Comparison of ENCODE assay signal across 13 cellular contexts in the genomic region with DNA sequence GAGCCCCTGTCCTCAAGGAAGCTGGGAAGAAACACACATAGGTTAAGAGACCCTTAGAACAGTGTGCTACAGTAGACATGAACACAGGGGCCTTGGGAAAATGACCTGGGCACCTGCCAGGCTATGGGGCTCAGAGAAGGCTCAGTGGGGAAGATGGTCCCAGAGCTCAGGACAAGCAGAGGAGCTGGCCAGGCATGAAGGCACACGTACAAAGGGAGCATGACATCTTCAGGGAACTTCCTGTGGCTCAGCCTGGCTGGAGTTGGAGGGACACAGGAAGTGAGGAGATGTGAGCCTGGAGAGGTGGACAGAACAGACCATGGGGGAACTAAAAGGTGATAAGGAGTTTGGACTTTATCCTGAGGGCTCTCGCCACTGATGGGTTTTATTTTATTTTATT. TPM values are rescaled to one million over a fixed set of nuclear protein-coding genes. Genes with fewer than 3 reads are reported as not detected.
DNase-seq lines count a peak whose midpoint lies in the region; ATAC-seq and TF ChIP-seq lines count a peak whose summit lies in the region.
"Had no signal": no experiment of that assay in that cellular context is flagged by ENCODE, and none has a peak within 500 bp of the region (broad histone marks: within the 10 kb centered on the region; RNA-seq: fewer than 3 reads in every experiment).

No MANE protein-coding gene starts in this region.

- TF ChIP-seq CTCF in right atrium auricular region (IDR thresholded peaks at IDR 0.05) (no peak), vagina (IDR thresholded peaks at IDR 0.05) (no peak), testis (IDR thresholded peaks at IDR 0.05) (no peak), HFFc6 (IDR thresholded peaks at IDR 0.05) (no peak)

- peaks cover 0 to 14% (median 0%) of the 10 kb centered on the region in 3 donors for H3K36me3 Mint-ChIP-seq in naive thymus-derived CD8-positive, alpha-beta T cell
- no peaks in the 10 kb centered on the region for H3K36me3 Mint-ChIP-seq in HFFc6 (ENCODE audit: low read depth)

- TF ChIP-seq POLR2A in vagina (IDR thresholded peaks at IDR 0.05), result no peak
- no peak for TF ChIP-seq POLR2A in testis (IDR thresholded peaks at IDR 0.05)

- intact Hi-C loops in left ventricle myocardium superior (cut with micrococcal nuclease), result no loop called here
- intact Hi-C loops in vagina (cut with DNase I), result loop anchor here (5.0 kb wide), 1 partner anchor 40 kb away; no protein-coding TSS in a partner anchor
- intact Hi-C loops in testis (cut with DNase I; ENCODE audit: low total_unique reads), result no loop called here

- WGBS in testis, 2 donors, result 68 to 73% methylated on average over 2 of the region's 2 CpGs

- H3K4me3 ChIP-seq in right atrium auricular region (no peak overlapping the region), vagina (no peak overlapping the region), testis (no peak overlapping the region)

- peaks cover 42 to 58% (median 52%) of the 10 kb centered on the region in 4 donors for H3K4me1 Mint-ChIP-seq in naive thymus-derived CD8-positive, alpha-beta T cell
- peaks cover 36% of the 10 kb centered on the region for H3K4me1 Mint-ChIP-seq in HFFc6 (ENCODE audit: low read depth)

- H3K4me1 ChIP-seq in right atrium auricular region, result peaks cover 0 to 83% of the 10 kb centered on the region in 2 donors
- H3K4me1 ChIP-seq in vagina, result peaks cover 84% of the 10 kb centered on the region
- peaks cover 38% of the 10 kb centered on the region for H3K4me1 ChIP-seq in testis

- peaks cover 0 to 13% (median under 1%) of the 10 kb centered on the region in 5 donors for H3K27me3 Mint-ChIP-seq in naive thymus-derived CD8-positive, alpha-beta T cell
- peaks cover 26% of the 10 kb centered on the region for H3K27me3 Mint-ChIP-seq in HFFc6 (ENCODE audit: insufficient read depth)

- POLR2A ChIA-PET in naive thymus-derived CD8-positive, alpha-beta T cell (lab: Charles Lee), result no interaction called here

- peak overlapping the region in 1 of 10 donors; percentile 42 for H3K4me3 Mint-ChIP-seq in naive thymus-derived CD8-positive, alpha-beta T cell
- H3K4me3 Mint-ChIP-seq in HFFc6, result no peak overlapping the region

- H3K27me3 ChIP-seq in right atrium auricular region (no peaks in the 10 kb centered on the region), vagina (no peaks in the 10 kb centered on the region), testis (no peaks in the 10 kb centered on the region)

- peak overlapping the region; percentile 91 to 94 for H3K27ac ChIP-seq in right atrium auricular region
- H3K27ac ChIP-seq in epithelial cell of prostate, result peak overlapping the region; percentile 99
- peak overlapping the region; percentile 92 for H3K27ac ChIP-seq in vagina
- no peak overlapping the region for H3K27ac ChIP-seq in testis

- H3K9me3 Mint-ChIP-seq in naive thymus-derived CD8-positive, alpha-beta T cell, result no peaks in the 10 kb centered on the region
- no peaks in the 10 kb centered on the region for H3K9me3 Mint-ChIP-seq in HFFc6

- no peaks in the 10 kb centered on the region for H3K9me3 ChIP-seq in right atrium auricular region
- no peaks in the 10 kb centered on the region for H3K9me3 ChIP-seq in vagina
- H3K9me3 ChIP-seq in testis, result no peaks in the 10 kb centered on the region

- H3K27ac Mint-ChIP-seq in naive thymus-derived CD8-positive, alpha-beta T cell, result peak overlapping the region in 7 of 10 donors; percentile 30 to 90 (median 58)
- H3K27ac Mint-ChIP-seq in HFFc6, result no peak overlapping the region

- DNase-seq in right atrium auricular region (ENCODE audit: low spot score), result no peak
- DNase-seq in left ventricle myocardium superior, result no peak
- no peak for DNase-seq in epithelial cell of prostate (ENCODE audit: low read depth, low spot score)
- DNase-seq in naive thymus-derived CD8-positive, alpha-beta T cell, result no peak
- DNase-seq in vagina (ENCODE audit: extremely low spot score in 2 of 2), result no peak
- no peak for DNase-seq in testis
- DNase-seq in HFFc6, result no peak
- DNase-seq in NCI-H2081 treated with DMSO at 0.1 percent for 48 hours (lab: John Stamatoyannopoulos, UW), result no peak
- DNase-seq: activated gamma-delta T cell; caudate nucleus; GOT3; NCI-H1048; stimulated activated naive CD8-positive, alpha-beta T cell treated with anti-CD3 and anti-CD28 coated beads, Interleukin-15, Interleukin-2, amounts not matched to agents 100 U/mL and 50 U/mL, for 24 hours had no signal

- H3K36me3 ChIP-seq in right atrium auricular region (peaks cover 39% of the 10 kb centered on the region), vagina (peaks cover 0 to 33% of the 10 kb centered on the region in 2 donors), testis (ENCODE audit: low read depth, missing control alignments) (no peaks in the 10 kb centered on the region)

- no peak for ATAC-seq in left ventricle myocardium superior
- no peak for ATAC-seq in naive thymus-derived CD8-positive, alpha-beta T cell
- ATAC-seq: stimulated activated naive CD8-positive, alpha-beta T cell treated with anti-CD3 and anti-CD28 coated beads, Interleukin-15, Interleukin-2, amounts not matched to agents 100 U/mL and 50 U/mL, for 24 hours had no signal

RNA-seq across cellular contexts. Expression of a gene that starts 3.8 kb away (rescaled TPM):
- total RNA-seq in right atrium auricular region (1 to 10 TPM; 3.7 to 10.0 TPM), left ventricle myocardium superior (8.8 TPM), vagina (11.8 TPM), testis (10 to 100 TPM; 25.2 to 30.0 TPM)
- total RNA-seq in naive thymus-derived CD8-positive, alpha-beta T cell, result 10 to 100 TPM; 26.7 to 26.9 TPM
- 10 to 100 TPM; 50.3 to 72.7 (median 62.3) TPM for polyA plus RNA-seq in naive thymus-derived CD8-positive, alpha-beta T cell
- 33.7 TPM for polyA plus RNA-seq in testis (ENCODE audit: insufficient read depth, low read depth, low replicate concordance)
- 10 to 100 TPM; 23.5 to 36.4 (median 29.5) TPM for total RNA-seq in HFFc6 (2021; fragmentation: NEBNext Ultra II Directional; extraction: Animal tissue kit (Norgen Biotek cat#: 25700))

RNA-seq across cellular contexts. Expression of a gene that starts 4.2 kb away (rescaled TPM):
- total RNA-seq in right atrium auricular region, result 10 to 100 TPM; 24.8 to 41.4 TPM
- 51.0 TPM for total RNA-seq in left ventricle myocardium superior
- 1 to 10 TPM; 8.5 to 8.6 TPM for total RNA-seq in naive thymus-derived CD8-positive, alpha-beta T cell
- 10 to 100 TPM in 1 of 3 donors, 1 to 10 TPM in 2; 2.9 to 12.0 (median 7.7) TPM for polyA plus RNA-seq in naive thymus-derived CD8-positive, alpha-beta T cell
- total RNA-seq in vagina, result 57.9 TPM
- total RNA-seq in testis, result 10 to 100 TPM; 13.1 to 14.5 TPM
- 13.0 TPM for polyA plus RNA-seq in testis (ENCODE audit: insufficient read depth, low read depth, low replicate concordance)
- under 1 TPM in 1 of 6 experiments, not detected in 5; 0.19 TPM for total RNA-seq in HFFc6 (2021; fragmentation: NEBNext Ultra II Directional; extraction: Animal tissue kit (Norgen Biotek cat#: 25700))

RNA-seq across cellular contexts. Expression of a gene that starts 8.5 kb away (rescaled TPM):
- total RNA-seq in right atrium auricular region (10 to 100 TPM; 46.5 to 47.8 TPM), left ventricle myocardium superior (52.4 TPM), vagina (114 TPM), testis (100 to 1,000 TPM in 1 of 2 donors, 10 to 100 TPM in 1; 69.9 to 104 TPM)
- total RNA-seq in naive thymus-derived CD8-positive, alpha-beta T cell, result 10 to 100 TPM; 45.2 to 59.8 TPM
- 100 to 1,000 TPM; 103 to 159 (median 159) TPM for polyA plus RNA-seq in naive thymus-derived CD8-positive, alpha-beta T cell
- polyA plus RNA-seq in testis (ENCODE audit: insufficient read depth, low read depth, low replicate concordance), result 77.7 TPM
- 100 to 1,000 TPM in 1 of 6 experiments, 10 to 100 TPM in 5; 66.2 to 110 (median 86.2) TPM for total RNA-seq in HFFc6 (2021; fragmentation: NEBNext Ultra II Directional; extraction: Animal tissue kit (Norgen Biotek cat#: 25700))

RNA-seq across cellular contexts. Expression of a gene that starts 41.3 kb away (rescaled TPM):
- total RNA-seq in right atrium auricular region (100 to 1,000 TPM; 124 to 147 TPM), left ventricle myocardium superior (134 TPM), vagina (117 TPM), testis (100 to 1,000 TPM; 242 to 255 TPM)
- 100 to 1,000 TPM; 148 to 152 TPM for total RNA-seq in naive thymus-derived CD8-positive, alpha-beta T cell
- polyA plus RNA-seq in naive thymus-derived CD8-positive, alpha-beta T cell, result 100 to 1,000 TPM; 453 to 495 (median 490) TPM
- polyA plus RNA-seq in testis (ENCODE audit: insufficient read depth, low read depth, low replicate concordance), result 397 TPM
- total RNA-seq in HFFc6 (2021; fragmentation: NEBNext Ultra II Directional; extraction: Animal tissue kit (Norgen Biotek cat#: 25700)), result 100 to 1,000 TPM; 231 to 351 (median 285) TPM

RNA-seq across cellular contexts. Expression of a gene that starts 41.8 kb away (rescaled TPM):
- total RNA-seq in right atrium auricular region (under 1 TPM in 1 of 2 donors, not detected in 1; 0.20 TPM), left ventricle myocardium superior (0.22 TPM), vagina (2.7 TPM), testis (1 to 10 TPM; 3.7 to 3.9 TPM)
- 1 to 10 TPM; 4.0 to 4.1 TPM for total RNA-seq in naive thymus-derived CD8-positive, alpha-beta T cell
- polyA plus RNA-seq in naive thymus-derived CD8-positive, alpha-beta T cell, result under 1 TPM; 0.40 to 0.92 (median 0.60) TPM
- polyA plus RNA-seq in testis (ENCODE audit: insufficient read depth, low read depth, low replicate concordance), result 4.0 TPM
- total RNA-seq in HFFc6 (2021; fragmentation: NEBNext Ultra II Directional; extraction: Animal tissue kit (Norgen Biotek cat#: 25700)), result 1 to 10 TPM; 5.1 to 7.1 (median 6.1) TPM

Comparison
In these comparisons a context has a peak if more than half of its experiments do, and no peak if none do; other contexts are left out.
1. H3K27ac ChIP-seq: peak in right atrium auricular region (2 of 2), epithelial cell of prostate (single experiment) and vagina (single experiment); none in testis (0 of 2).
2. RNA of a gene that starts 4.2 kb away (total RNA-seq): 57.9 TPM in vagina (single experiment), 51.0 TPM in left ventricle myocardium superior (single experiment), 24.8 to 41.4 TPM in right atrium auricular region, 13.1 to 14.5 TPM in testis and 8.5 to 8.6 TPM in naive thymus-derived CD8-positive, alpha-beta T cell; 0.19 TPM in HFFc6; every median in the first group is over 4 times any median in the second.